Comparison of ENCODE assay signal across 14 cellular contexts in genomic region chr2:47744074-47744473, GRCh38. TPM values are rescaled to one million over a fixed set of nuclear protein-coding genes. Genes with fewer than 3 reads are reported as not detected.
DNase-seq lines count a peak whose midpoint lies in the region; ATAC-seq and TF ChIP-seq lines count a peak whose summit lies in the region.
"Had no signal": no experiment of that assay in that cellular context is flagged by ENCODE, and none has a peak within 500 bp of the region (broad histone marks: within the 10 kb centered on the region; RNA-seq: fewer than 3 reads in every experiment).

No MANE protein-coding gene starts in this region.

- H3K27ac Mint-ChIP-seq in GM23338 = no peak overlapping the region
- H3K27ac Mint-ChIP-seq: HFFc6 had no signal

- TF ChIP-seq CTCF in GM23338 (conservative IDR thresholded peaks at IDR 0.05; ENCODE audit: low read depth in 2 of 2) (no peak), SU-DHL-6 (IDR thresholded peaks at IDR 0.05; ENCODE audit: insufficient read depth, low read length, poor library complexity, severe bottlenecking) (no peak), upper lobe of left lung (IDR thresholded peaks at IDR 0.05) (no peak), right atrium auricular region (IDR thresholded peaks at IDR 0.05) (no peak)

- H3K4me1 ChIP-seq in BLaER1 treated with 17β-estradiol and CSF1 and Interleukin-3, amounts not matched to agents 10 nM and 100 nM = peaks cover 14 to 80% (median 54%) of the 10 kb centered on the region in 10 experiments; a peak in 19 of 20 replicates
- H3K4me1 ChIP-seq in GM23338 (ENCODE audit: insufficient read depth) = peaks cover 27% of the 10 kb centered on the region
- H3K4me1 ChIP-seq in upper lobe of left lung = no peaks in the 10 kb centered on the region
- no peaks in the 10 kb centered on the region for H3K4me1 ChIP-seq in right atrium auricular region
- H3K4me1 ChIP-seq: BE2C had no signal

- no peak overlapping the region for H3K4me3 Mint-ChIP-seq in GM23338
- H3K4me3 Mint-ChIP-seq: HFFc6 had no signal

- H3K9me3 Mint-ChIP-seq in GM23338 = peaks cover 29% of the 10 kb centered on the region

- no peak for TF ChIP-seq POLR2A in upper lobe of left lung (IDR thresholded peaks at IDR 0.05)

- H3F3A ChIP-seq in GM23338 (replicated peaks; ENCODE audit: low read depth) = no peaks in the 10 kb centered on the region
- peaks cover 15% of the 10 kb centered on the region; the same call in 1 of the 2 replicates for H3F3A ChIP-seq in SU-DHL-6 (ENCODE audit: insufficient read depth)

- H3K79me2 ChIP-seq in GM23338 (replicated peaks; ENCODE audit: insufficient read depth) (no peaks in the 10 kb centered on the region), SU-DHL-6 (ENCODE audit: insufficient read depth, low read length) (peaks cover 61% of the 10 kb centered on the region)

- TF ChIP-seq EP300 in upper lobe of left lung (IDR thresholded peaks at IDR 0.05) = no peak

- H3K9me2 ChIP-seq in GM23338 (ENCODE audit: insufficient read depth) (no peaks in the 10 kb centered on the region), SU-DHL-6 (replicated peaks; ENCODE audit: insufficient read depth, low read length) (no peaks in the 10 kb centered on the region)

- ATAC-seq in GM23338 (no peak), upper lobe of left lung (ENCODE audit: low FRiP score in 2 of 2) (no peak)

- peaks cover 9% of the 10 kb centered on the region for H3K27me3 Mint-ChIP-seq in GM23338 (ENCODE audit: insufficient read depth, low read depth, poor library complexity)

- no peaks in the 10 kb centered on the region for H4K20me1 ChIP-seq in BLaER1 treated with 17β-estradiol and CSF1 and Interleukin-3, amounts not matched to agents 10 nM and 100 nM
- H4K20me1 ChIP-seq in GM23338 (replicated peaks; ENCODE audit: insufficient read depth) = no peaks in the 10 kb centered on the region
- no peaks in the 10 kb centered on the region for H4K20me1 ChIP-seq in SU-DHL-6 (ENCODE audit: low read depth, low read length)

- peaks cover 22% of the 10 kb centered on the region for H3K4me1 Mint-ChIP-seq in GM23338

- H3K36me3 ChIP-seq in BLaER1 treated with 17β-estradiol and CSF1 and Interleukin-3, amounts not matched to agents 10 nM and 100 nM = peaks cover 10 to 100% (median 97%) of the 10 kb centered on the region in 11 experiments; a peak in 19 of 22 replicates
- H3K36me3 ChIP-seq in GM23338 (ENCODE audit: insufficient read depth) (peaks cover 9% of the 10 kb centered on the region), SU-DHL-6 (ENCODE audit: low read length) (peaks cover 50% of the 10 kb centered on the region), upper lobe of left lung (no peaks in the 10 kb centered on the region), right atrium auricular region (no peaks in the 10 kb centered on the region)
- H3K36me3 ChIP-seq: BE2C had no signal

- DNase-seq in GM23338 (ENCODE audit: low spot score) = no peak
- DNase-seq in myocyte (ENCODE audit: low read depth) = peak; percentile 13
- no peak for DNase-seq in SW480 (ENCODE audit: low spot score)
- DNase-seq in upper lobe of left lung = no peak
- no peak for DNase-seq in right atrium auricular region (ENCODE audit: low spot score)
- DNase-seq: BE2C, DMS53, GOT3, HCEC 1CT, HFFc6, IMR-90, KG1 had no signal

- peak overlapping the region in 4 of 11 experiments; percentile 20 to 40 (median 28); a peak in 4 of 22 replicates for H3K4me2 ChIP-seq in BLaER1 treated with 17β-estradiol and CSF1 and Interleukin-3, amounts not matched to agents 10 nM and 100 nM
- H3K4me2 ChIP-seq in GM23338 (no peak overlapping the region), SU-DHL-6 (ENCODE audit: low read depth, low read length, poor library complexity, severe bottlenecking) (no peak overlapping the region)

- H3K27me3 ChIP-seq in BLaER1 treated with 17β-estradiol and CSF1 and Interleukin-3, amounts not matched to agents 10 nM and 100 nM = no peaks in the 10 kb centered on the region
- H3K27me3 ChIP-seq in GM23338 (ENCODE audit: insufficient read depth) (no peaks in the 10 kb centered on the region), SU-DHL-6 (ENCODE audit: low read length) (no peaks in the 10 kb centered on the region), upper lobe of left lung (no peaks in the 10 kb centered on the region), right atrium auricular region (no peaks in the 10 kb centered on the region)
- H3K27me3 ChIP-seq: BE2C had no signal

- peaks cover 21 to 82% (median 48%) of the 10 kb centered on the region in 11 experiments for H3K9me3 ChIP-seq in BLaER1 treated with 17β-estradiol and CSF1 and Interleukin-3, amounts not matched to agents 10 nM and 100 nM (replicated peaks in 1 of 11)
- H3K9me3 ChIP-seq in SU-DHL-6 (ENCODE audit: insufficient read depth, low read length) = no peaks in the 10 kb centered on the region
- H3K9me3 ChIP-seq in upper lobe of left lung = peaks cover 6 to 13% (median 10%) of the 10 kb centered on the region in 4 donors
- peaks cover 0 to 20% of the 10 kb centered on the region in 2 donors for H3K9me3 ChIP-seq in right atrium auricular region
- H3K9me3 ChIP-seq: BE2C had no signal

- no peak overlapping the region for H3K9ac ChIP-seq in BLaER1 treated with 17β-estradiol and CSF1 and Interleukin-3, amounts not matched to agents 10 nM and 100 nM
- H3K9ac ChIP-seq in SU-DHL-6 (ENCODE audit: low read length) = no peak overlapping the region

- WGBS in upper lobe of left lung, 2 donors = 67 to 73% methylated on average over 2 of the region's 2 CpGs

- peaks cover 28% of the 10 kb centered on the region for H3K36me3 Mint-ChIP-seq in GM23338 (ENCODE audit: low read depth)

- no peak overlapping the region for H3K4me3 ChIP-seq in BLaER1 treated with 17β-estradiol and CSF1 and Interleukin-3, amounts not matched to agents 10 nM and 100 nM
- no peak overlapping the region for H3K4me3 ChIP-seq in GM23338
- H3K4me3 ChIP-seq in SU-DHL-6 (ENCODE audit: insufficient read depth, low read length, poor library complexity, severe bottlenecking) = no peak overlapping the region
- no peak overlapping the region for H3K4me3 ChIP-seq in upper lobe of left lung
- no peak overlapping the region for H3K4me3 ChIP-seq in right atrium auricular region

- peak overlapping the region in 6 of 11 experiments; percentile 2 to 84 (median 30); a peak in 7 of 22 replicates for H3K27ac ChIP-seq in BLaER1 treated with 17β-estradiol and CSF1 and Interleukin-3, amounts not matched to agents 10 nM and 100 nM
- H3K27ac ChIP-seq in GM23338 (ENCODE audit: low read depth) (no peak overlapping the region), SU-DHL-6 (ENCODE audit: low read depth, low read length) (peak overlapping the region; percentile 65), upper lobe of left lung (no peak overlapping the region), right atrium auricular region (no peak overlapping the region)

- H2AFZ ChIP-seq in GM23338 (peak overlapping the region; percentile 76), SU-DHL-6 (ENCODE audit: low read depth, low read length, severe bottlenecking) (no peak overlapping the region)

RNA-seq across cellular contexts. Expression of gene MSH6, which starts 38.9 kb away (rescaled TPM):
- total RNA-seq in GM23338 (2014; rRNA removed; shearing (Covaris generic)) = 205 and 311 TPM in 2 replicates
- polyA plus RNA-seq in GM23338 (2016; fragmentation: Nextera tagmentation; extraction: Ambion mirVana) = 86.9 and 109 TPM in 2 replicates
- total RNA-seq in myocyte = 26.4 and 33.0 TPM in 2 replicates
- 13.0 TPM for polyA plus RNA-seq in myocyte (2012)
- 10 to 100 TPM; 21.6 to 35.5 (median 30.3) TPM for total RNA-seq in upper lobe of left lung
- total RNA-seq in right atrium auricular region = 10 to 100 TPM; 17.0 to 22.3 TPM

Comparison
In these comparisons a context has a peak if more than half of its experiments do, and no peak if none do; other contexts are left out.
1. H3K27ac ChIP-seq: peak in BLaER1 treated with 17β-estradiol and CSF1 and Interleukin-3, amounts not matched to agents 10 nM and 100 nM (6 of 11) and SU-DHL-6 (single experiment); none in GM23338 (single experiment), upper lobe of left lung (0 of 4) and right atrium auricular region (0 of 2).